Comparison of ENCODE assay signal across 16 cellular contexts in genomic region chr9:136835932-136836901, GRCh38. TPM values are rescaled to one million over a fixed set of nuclear protein-coding genes. Genes with fewer than 3 reads are reported as not detected.
DNase-seq lines count a peak whose midpoint lies in the region; ATAC-seq, FAIRE-seq and TF ChIP-seq lines count a peak whose summit lies in the region.
"Had no signal": no experiment of that assay in that cellular context is flagged by ENCODE, and none has a peak within 500 bp of the region (broad histone marks: within the 10 kb centered on the region; RNA-seq: fewer than 3 reads in every experiment).

No MANE protein-coding gene starts in this region.

- TF ChIP-seq CTCF in GM12878 (IDR thresholded peaks at IDR 0.05 in 2 of 3, conservative IDR thresholded peaks at IDR 0.05 in 1 of 3; ENCODE audit: control insufficient read depth in 2 of 3, extremely low read depth in 1 of 3, insufficient read depth in 1 of 3, low read depth in 3 of 3, low read length in 3 of 3) (no peak), neural crest cell (conservative IDR thresholded peaks at IDR 0.05) (no peak)

- 89% methylated on average over 21 of the region's 21 CpGs for WGBS in GM12878 (ENCODE audit: insufficient coverage, insufficient replicate concordance, low lambda C conversion rate, missing lambda C conversion rate)

- no peak overlapping the region for H2AFZ ChIP-seq in GM12878 (ENCODE audit: control insufficient read depth, low read depth, low read length)

- no peak for ATAC-seq in GM12878

- no peak overlapping the region for H3K4me2 ChIP-seq in GM12878 (ENCODE audit: control insufficient read depth, insufficient read depth)

- DNase-seq in HK-2 (ENCODE audit: unreplicated experiment) (peak; percentile 46), GM12878 (ENCODE audit: low read depth, low spot score) (no peak), neural crest cell (ENCODE audit: low read depth, low spot score) (no peak), 8988T (no peak), NCI-H1930 (lab: John Stamatoyannopoulos, UW) (no peak), HuH-7 (ENCODE audit: low spot score) (no peak)
- DNase-seq: C1 segment of cervical spinal cord, DMS 273 treated with DMSO at 0.1 percent for 48 hours, GOT3, HFFc6, Kasumi-1, NCI-H2029 treated with DMSO at 0.1 percent for 48 hours, NCI-H510A, NCI-H82, SJCRH30 had no signal

- H3K36me3 Mint-ChIP-seq in neural crest cell (ENCODE audit: low read depth), result peaks cover 4% of the 10 kb centered on the region

- POLR2A ChIA-PET in GM12878 (lab: Charles Lee), result no interaction called here

- peak overlapping the region; percentile 19 for H3K4me3 Mint-ChIP-seq in neural crest cell
- H3K4me3 Mint-ChIP-seq: HFFc6 had no signal

- RAD21 ChIA-PET in GM12878 (lab: Charles Lee; ENCODE audit: unreplicated experiment), result no interaction called here

- no peaks in the 10 kb centered on the region for H3K4me1 ChIP-seq in GM12878 (ENCODE audit: control insufficient read depth, insufficient read depth, low read length)

- SMC1A ChIA-PET in GM12878 (lab: Charles Lee; ENCODE audit: uncharacterized antibody, unreplicated experiment), result no interaction called here

- no peaks in the 10 kb centered on the region for H3K9me3 Mint-ChIP-seq in neural crest cell
- H3K9me3 Mint-ChIP-seq: HFFc6 had no signal

- H3K4me3 ChIP-seq in GM12878, result no peak overlapping the region
- H3K4me3 ChIP-seq: SJCRH30 had no signal

- H3K9me3 ChIP-seq in GM12878 (replicated peaks; ENCODE audit: control insufficient read depth, insufficient read depth, low read length), result no peaks in the 10 kb centered on the region
- H3K9me3 ChIP-seq: SJCRH30 had no signal

- no TSS peak for BruUV-seq in GM12878 (replicated peaks; lab: Mats Ljungman, UMichigan)

- FAIRE-seq in GM12878 (lab: Jason Lieb, UNC), result no peak
- FAIRE-seq: RCC 7860 had no signal

- peaks cover 9% of the 10 kb centered on the region for H3K4me1 Mint-ChIP-seq in neural crest cell

- H3K27ac ChIP-seq in GM12878 (ENCODE audit: control insufficient read depth, insufficient read depth), result no peak overlapping the region
- H3K27ac ChIP-seq: SJCRH30 had no signal

- 0 out of 2 replicates have a peak, but pooled peaks have one; percentile 10 for TF ChIP-seq POLR2A in GM12878 (IDR thresholded peaks at IDR 0.05; ENCODE audit: low read depth, low read length)

- no peak for TF ChIP-seq RAD21 in GM12878 (IDR thresholded peaks at IDR 0.05; ENCODE audit: insufficient read depth, low read depth, low read length)

- no peaks in the 10 kb centered on the region for H3K79me2 ChIP-seq in GM12878 (ENCODE audit: control insufficient read depth, insufficient read depth, low read length)

- H3K27me3 ChIP-seq in GM12878 (replicated peaks in 1 of 2; ENCODE audit: control insufficient read depth in 2 of 2, insufficient read depth in 2 of 2, low read length in 1 of 2), result no peaks in the 10 kb centered on the region
- H3K27me3 ChIP-seq: SJCRH30 had no signal

- H3K27me3 Mint-ChIP-seq in neural crest cell (ENCODE audit: low read depth), result peaks cover 10% of the 10 kb centered on the region

- TF ChIP-seq EP300 in GM12878 (IDR thresholded peaks at IDR 0.05; ENCODE audit: borderline replicate concordance in 1 of 2, control insufficient read depth in 1 of 2, low read depth in 2 of 2, low read length in 2 of 2), result no peak

- in situ Hi-C loops in GM12878 (cut with MboI), result no loop called here

- H3K36me3 ChIP-seq in GM12878 (ENCODE audit: control insufficient read depth in 2 of 2, insufficient read depth in 2 of 2, low read length in 1 of 2), result no peaks in the 10 kb centered on the region

- H3K27ac Mint-ChIP-seq in neural crest cell (ENCODE audit: unreplicated experiment), result no peak overlapping the region
- H3K27ac Mint-ChIP-seq: HFFc6 had no signal

- intact Hi-C loops in GM12878 (cut with micrococcal nuclease; ENCODE audit: unreplicated experiment), result no loop called here

- CTCF ChIA-PET in GM12878 (lab: Yijun Ruan, JAX), result no interaction called here

- H4K20me1 ChIP-seq in GM12878 (ENCODE audit: control insufficient read depth, insufficient read depth), result no peaks in the 10 kb centered on the region

- H3K9ac ChIP-seq in GM12878 (ENCODE audit: control insufficient read depth, insufficient read depth, low read length), result no peak overlapping the region

RNA-seq across cellular contexts. Expression of gene AJM1, which starts 6.1 kb away (rescaled TPM):
- 13.9 and 16.4 TPM in 2 replicates for total RNA-seq in GM12878 (2013; cell fraction: nucleolus; rRNA removed)
- total RNA-seq in GM12878 (2014; rRNA removed) (0.98 and 1.2 TPM in 2 replicates), GM12878 (2014; rRNA removed; fragmentation: Illumina TruSeq; extraction: Trizol) (0.27 and 0.46 TPM in 2 replicates), GM12878 (2021) (1.9 and 2.5 TPM in 2 replicates), neural crest cell (2.8 and 3.3 TPM in 2 replicates)
- 0.25 TPM for polyA plus RNA-seq in GM12878 (2011; ENCODE audit: low read depth)
- polyA plus RNA-seq in GM12878 (2011; rRNA removed) (0.55 and 1.2 TPM in 2 replicates), GM12878 (2014; fragmentation: Illumina TruSeq; extraction: Trizol) (0.06 TPM in 1 of 2 replicates, not detected in the other), GM12878 (2014; fragmentation: Nextera tagmentation; extraction: Ambion mirVana) (not detected), GM12878 (2014; rRNA removed) (1.6 and 2.7 TPM in 2 replicates), GM12878 (2016; fragmentation: Nextera tagmentation; extraction: Ambion mirVana) (under 1 TPM; 0.54 to 0.82 TPM)
- 0.97 and 1.9 TPM in 2 replicates for polyA plus RNA-seq in GM12878 (2011; cell fraction: cytosol; rRNA removed)
- 35.1 and 40.0 TPM in 2 replicates for polyA plus RNA-seq in GM12878 (2011; cell fraction: nucleus; rRNA removed)
- 1.9 and 2.7 TPM in 2 replicates for polyA plus RNA-seq in GM12878 (2012)
- polyA minus RNA-seq in GM12878 (2011; rRNA and poly(A)+ RNA removed), result 0.07 and 0.62 TPM in 2 replicates
- 0.31 and 1.1 TPM in 2 replicates for polyA minus RNA-seq in GM12878 (2011; cell fraction: cytosol; rRNA and poly(A)+ RNA removed)
- 3.6 and 4.8 TPM in 2 replicates for polyA minus RNA-seq in GM12878 (2011; cell fraction: nucleus; rRNA and poly(A)+ RNA removed)

RNA-seq across cellular contexts. Expression of gene PHPT1, which starts 13.0 kb away (rescaled TPM):
- total RNA-seq in GM12878 (2013; cell fraction: nucleolus; rRNA removed), result 66.9 and 74.5 TPM in 2 replicates
- 123 and 124 TPM in 2 replicates for total RNA-seq in GM12878 (2014; rRNA removed)
- total RNA-seq in GM12878 (2014; rRNA removed; fragmentation: Illumina TruSeq; extraction: Trizol), result 59.6 and 70.6 TPM in 2 replicates
- 131 and 132 TPM in 2 replicates for total RNA-seq in GM12878 (2021)
- polyA plus RNA-seq in GM12878 (2011; ENCODE audit: low read depth), result 68.1 TPM
- 39.9 and 90.2 TPM in 2 replicates for polyA plus RNA-seq in GM12878 (2011; rRNA removed)
- polyA plus RNA-seq in GM12878 (2011; cell fraction: cytosol; rRNA removed), result 155 and 276 TPM in 2 replicates
- 525 and 671 TPM in 2 replicates for polyA plus RNA-seq in GM12878 (2011; cell fraction: nucleus; rRNA removed)
- 128 and 143 TPM in 2 replicates for polyA plus RNA-seq in GM12878 (2012)
- 7.1 and 56.2 TPM in 2 replicates for polyA plus RNA-seq in GM12878 (2014; fragmentation: Illumina TruSeq; extraction: Trizol)
- 100 to 1,000 TPM; 169 to 200 TPM for polyA plus RNA-seq in GM12878 (2014; fragmentation: Nextera tagmentation; extraction: Ambion mirVana)
- 148 and 151 TPM in 2 replicates for polyA plus RNA-seq in GM12878 (2014; rRNA removed)
- 100 to 1,000 TPM; 306 to 323 TPM for polyA plus RNA-seq in GM12878 (2016; fragmentation: Nextera tagmentation; extraction: Ambion mirVana)
- 13.4 and 29.2 TPM in 2 replicates for polyA minus RNA-seq in GM12878 (2011; rRNA and poly(A)+ RNA removed)
- polyA minus RNA-seq in GM12878 (2011; cell fraction: cytosol; rRNA and poly(A)+ RNA removed), result 21.8 and 22.6 TPM in 2 replicates
- polyA minus RNA-seq in GM12878 (2011; cell fraction: nucleus; rRNA and poly(A)+ RNA removed), result 48.0 and 54.5 TPM in 2 replicates
- 170 and 175 TPM in 2 replicates for total RNA-seq in neural crest cell

RNA-seq across cellular contexts. Expression of gene MAMDC4, which starts 15.9 kb away (rescaled TPM):
- 29.6 and 35.9 TPM in 2 replicates for total RNA-seq in GM12878 (2013; cell fraction: nucleolus; rRNA removed)
- total RNA-seq in GM12878 (2014; rRNA removed), result 2.9 and 4.5 TPM in 2 replicates
- 0.41 and 0.85 TPM in 2 replicates for total RNA-seq in GM12878 (2014; rRNA removed; fragmentation: Illumina TruSeq; extraction: Trizol)
- total RNA-seq in GM12878 (2021), result 4.3 and 4.8 TPM in 2 replicates
- polyA plus RNA-seq in GM12878 (2011; ENCODE audit: low read depth), result 0.41 TPM
- polyA plus RNA-seq in GM12878 (2011; rRNA removed), result 1.1 and 2.4 TPM in 2 replicates
- 2.3 and 4.8 TPM in 2 replicates for polyA plus RNA-seq in GM12878 (2011; cell fraction: cytosol; rRNA removed)
- polyA plus RNA-seq in GM12878 (2011; cell fraction: nucleus; rRNA removed), result 153 and 158 TPM in 2 replicates
- 4.2 and 5.7 TPM in 2 replicates for polyA plus RNA-seq in GM12878 (2012)
- 0.40 TPM in 1 of 2 replicates, not detected in the other for polyA plus RNA-seq in GM12878 (2014; fragmentation: Illumina TruSeq; extraction: Trizol)
- polyA plus RNA-seq in GM12878 (2014; fragmentation: Nextera tagmentation; extraction: Ambion mirVana), result under 1 TPM in 1 of 2 experiments, not detected in 1; 0.22 TPM
- polyA plus RNA-seq in GM12878 (2014; rRNA removed), result 5.7 and 8.2 TPM in 2 replicates
- polyA plus RNA-seq in GM12878 (2016; fragmentation: Nextera tagmentation; extraction: Ambion mirVana), result 1 to 10 TPM; 2.0 to 2.4 TPM
- 0.44 and 2.1 TPM in 2 replicates for polyA minus RNA-seq in GM12878 (2011; rRNA and poly(A)+ RNA removed)
- polyA minus RNA-seq in GM12878 (2011; cell fraction: cytosol; rRNA and poly(A)+ RNA removed), result 0.21 and 1.5 TPM in 2 replicates
- polyA minus RNA-seq in GM12878 (2011; cell fraction: nucleus; rRNA and poly(A)+ RNA removed), result 9.8 and 12.2 TPM in 2 replicates
- 19.3 and 20.6 TPM in 2 replicates for total RNA-seq in neural crest cell

RNA-seq across cellular contexts. Expression of gene RABL6, which starts 28.5 kb away (rescaled TPM):
- total RNA-seq in GM12878 (2013; cell fraction: nucleolus; rRNA removed), result 57.1 and 70.1 TPM in 2 replicates
- total RNA-seq in GM12878 (2014; rRNA removed), result 75.9 and 88.4 TPM in 2 replicates
- 38.7 and 44.4 TPM in 2 replicates for total RNA-seq in GM12878 (2014; rRNA removed; fragmentation: Illumina TruSeq; extraction: Trizol)
- 125 and 134 TPM in 2 replicates for total RNA-seq in GM12878 (2021)
- polyA plus RNA-seq in GM12878 (2011; ENCODE audit: low read depth), result 41.1 TPM
- 25.5 and 45.8 TPM in 2 replicates for polyA plus RNA-seq in GM12878 (2011; rRNA removed)
- polyA plus RNA-seq in GM12878 (2011; cell fraction: cytosol; rRNA removed), result 44.4 and 59.3 TPM in 2 replicates
- polyA plus RNA-seq in GM12878 (2011; cell fraction: nucleus; rRNA removed), result 99.6 and 142 TPM in 2 replicates
- 49.6 and 55.1 TPM in 2 replicates for polyA plus RNA-seq in GM12878 (2012)
- 21.6 and 38.4 TPM in 2 replicates for polyA plus RNA-seq in GM12878 (2014; fragmentation: Illumina TruSeq; extraction: Trizol)
- polyA plus RNA-seq in GM12878 (2014; fragmentation: Nextera tagmentation; extraction: Ambion mirVana), result 1 to 10 TPM; 1.4 to 5.4 TPM
- 84.7 and 92.1 TPM in 2 replicates for polyA plus RNA-seq in GM12878 (2014; rRNA removed)
- polyA plus RNA-seq in GM12878 (2016; fragmentation: Nextera tagmentation; extraction: Ambion mirVana), result 10 to 100 TPM; 16.4 to 41.0 TPM
- 38.3 and 60.1 TPM in 2 replicates for polyA minus RNA-seq in GM12878 (2011; rRNA and poly(A)+ RNA removed)
- 20.6 and 22.6 TPM in 2 replicates for polyA minus RNA-seq in GM12878 (2011; cell fraction: cytosol; rRNA and poly(A)+ RNA removed)
- polyA minus RNA-seq in GM12878 (2011; cell fraction: nucleus; rRNA and poly(A)+ RNA removed), result 27.8 and 54.0 TPM in 2 replicates
- total RNA-seq in neural crest cell, result 191 and 198 TPM in 2 replicates

RNA-seq across cellular contexts. Expression of gene EDF1, which starts 29.9 kb away (rescaled TPM):
- 70.5 and 88.5 TPM in 2 replicates for total RNA-seq in GM12878 (2013; cell fraction: nucleolus; rRNA removed)
- 312 and 337 TPM in 2 replicates for total RNA-seq in GM12878 (2014; rRNA removed)
- 320 and 361 TPM in 2 replicates for total RNA-seq in GM12878 (2014; rRNA removed; fragmentation: Illumina TruSeq; extraction: Trizol)
- total RNA-seq in GM12878 (2021), result 319 and 330 TPM in 2 replicates
- polyA plus RNA-seq in GM12878 (2011; ENCODE audit: low read depth), result 201 TPM
- polyA plus RNA-seq in GM12878 (2011; rRNA removed), result 265 and 335 TPM in 2 replicates
- 364 and 406 TPM in 2 replicates for polyA plus RNA-seq in GM12878 (2011; cell fraction: cytosol; rRNA removed)
- polyA plus RNA-seq in GM12878 (2011; cell fraction: nucleus; rRNA removed), result 197 and 264 TPM in 2 replicates
- 366 and 424 TPM in 2 replicates for polyA plus RNA-seq in GM12878 (2012)
- 98.0 and 304 TPM in 2 replicates for polyA plus RNA-seq in GM12878 (2014; fragmentation: Illumina TruSeq; extraction: Trizol)
- polyA plus RNA-seq in GM12878 (2014; fragmentation: Nextera tagmentation; extraction: Ambion mirVana), result 100 to 1,000 TPM; 110 to 177 TPM
- polyA plus RNA-seq in GM12878 (2014; rRNA removed), result 418 and 469 TPM in 2 replicates
- polyA plus RNA-seq in GM12878 (2016; fragmentation: Nextera tagmentation; extraction: Ambion mirVana), result 100 to 1,000 TPM; 508 to 533 TPM
- 98.5 and 108 TPM in 2 replicates for polyA minus RNA-seq in GM12878 (2011; rRNA and poly(A)+ RNA removed)
- polyA minus RNA-seq in GM12878 (2011; cell fraction: cytosol; rRNA and poly(A)+ RNA removed), result 77.8 and 81.8 TPM in 2 replicates
- polyA minus RNA-seq in GM12878 (2011; cell fraction: nucleus; rRNA and poly(A)+ RNA removed), result 29.1 and 55.4 TPM in 2 replicates
- 338 and 339 TPM in 2 replicates for total RNA-seq in neural crest cell
